ENCODE assay signal across 8 cellular contexts in genomic region chr10:104337527-104337984, GRCh38. TPM values are rescaled to one million over a fixed set of nuclear protein-coding genes. Genes with fewer than 3 reads are reported as not detected.
DNase-seq lines count a peak whose midpoint lies in the region; ATAC-seq and TF ChIP-seq lines count a peak whose summit lies in the region.

No MANE protein-coding gene starts in this region.

- no peaks in the 10 kb centered on the region for H3K9me3 ChIP-seq in left ventricle myocardium inferior (replicated peaks)
- no peaks in the 10 kb centered on the region for H3K9me3 ChIP-seq in sigmoid colon

- H3K9me3 Mint-ChIP-seq in IgD-negative memory B cell, result no peaks in the 10 kb centered on the region
- H3K9me3 Mint-ChIP-seq in activated T-helper 1 cell treated with anti-CD3 and anti-CD28 coated beads, Interleukin-12 subunit alpha, Interleukin-12 subunit beta, Interleukin-2, Interleukin-4 antibody, amounts not matched to agents 30 ng/mL and 10 ng/mL and 1 ng/mL, durations not matched to agents 14 hours and 24 hours and 36 hours, result no peaks in the 10 kb centered on the region

- peak; percentile 39 for ATAC-seq in GM21619 (IDR thresholded peaks at IDR 0.05; ENCODE audit: unreplicated experiment)

- peaks cover 86% of the 10 kb centered on the region for H3K4me1 ChIP-seq in left ventricle myocardium inferior
- H3K4me1 ChIP-seq in sigmoid colon, result peaks cover 0 to 64% (median 57%) of the 10 kb centered on the region in 4 donors

- H3K36me3 ChIP-seq in left ventricle myocardium inferior, result no peaks in the 10 kb centered on the region
- no peaks in the 10 kb centered on the region for H3K36me3 ChIP-seq in sigmoid colon

- peak overlapping the region; percentile 97 for H3K4me3 ChIP-seq in left ventricle myocardium inferior
- peak overlapping the region; percentile 74 to 98 (median 92) for H3K4me3 ChIP-seq in sigmoid colon

- WGBS in sigmoid colon, 2 donors, result 1% methylated on average over 22 of the region's 22 CpGs

- H3K27ac ChIP-seq in left ventricle myocardium inferior (replicated peaks), result peak overlapping the region; percentile 99
- H3K27ac ChIP-seq in sigmoid colon, result peak overlapping the region; percentile 97 to 99 (median 98)

- DNase-seq in GM10266 (ENCODE audit: extremely low spot score) (peak; percentile 50), left ventricle myocardium inferior (no peak), sigmoid colon (no peak), NCI-H2107 treated with DMSO at 0.1 percent for 48 hours (lab: John Stamatoyannopoulos, UW; ENCODE audit: unreplicated experiment) (no peak), NCI-H2029 treated with DMSO at 0.1 percent for 48 hours (lab: John Stamatoyannopoulos, UW) (no peak)
- DNase-seq in activated T-helper 1 cell treated with anti-CD3 and anti-CD28 coated beads, Interleukin-12 subunit alpha, Interleukin-12 subunit beta, Interleukin-2, Interleukin-4 antibody, amounts not matched to agents 30 ng/mL and 10 ng/mL and 1 ng/mL, durations not matched to agents 14 hours and 24 hours and 36 hours (ENCODE audit: low spot score), result no peak

- H3K36me3 Mint-ChIP-seq in IgD-negative memory B cell, result no peaks in the 10 kb centered on the region
- peaks cover 9% of the 10 kb centered on the region for H3K36me3 Mint-ChIP-seq in activated T-helper 1 cell treated with anti-CD3 and anti-CD28 coated beads, Interleukin-12 subunit alpha, Interleukin-12 subunit beta, Interleukin-2, Interleukin-4 antibody, amounts not matched to agents 30 ng/mL and 10 ng/mL and 1 ng/mL, durations not matched to agents 14 hours and 24 hours and 36 hours (ENCODE audit: low read depth)

- TF ChIP-seq POLR2A in sigmoid colon (IDR thresholded peaks at IDR 0.05), result no peak

- H3K27me3 ChIP-seq in left ventricle myocardium inferior (ENCODE audit: low read depth) (no peaks in the 10 kb centered on the region), sigmoid colon (no peaks in the 10 kb centered on the region)

- TF ChIP-seq CTCF in GM10266 (IDR thresholded peaks at IDR 0.05; ENCODE audit: control insufficient read depth, insufficient read depth, low read depth, missing control alignments) (no peak), left ventricle myocardium inferior (IDR thresholded peaks at IDR 0.05; ENCODE audit: borderline replicate concordance) (no peak), sigmoid colon (IDR thresholded peaks at IDR 0.05) (no peak)

- TF ChIP-seq EP300 in sigmoid colon (IDR thresholded peaks at IDR 0.05), result no peak

- H3K27ac Mint-ChIP-seq in IgD-negative memory B cell, result peak overlapping the region; percentile 89 to 97 (median 96)
- peak overlapping the region; percentile 97 for H3K27ac Mint-ChIP-seq in activated T-helper 1 cell treated with anti-CD3 and anti-CD28 coated beads, Interleukin-12 subunit alpha, Interleukin-12 subunit beta, Interleukin-2, Interleukin-4 antibody, amounts not matched to agents 30 ng/mL and 10 ng/mL and 1 ng/mL, durations not matched to agents 14 hours and 24 hours and 36 hours

- H3K4me1 Mint-ChIP-seq in IgD-negative memory B cell, result peaks cover 35 to 38% (median 35%) of the 10 kb centered on the region in 3 donors
- H3K4me1 Mint-ChIP-seq in activated T-helper 1 cell treated with anti-CD3 and anti-CD28 coated beads, Interleukin-12 subunit alpha, Interleukin-12 subunit beta, Interleukin-2, Interleukin-4 antibody, amounts not matched to agents 30 ng/mL and 10 ng/mL and 1 ng/mL, durations not matched to agents 14 hours and 24 hours and 36 hours (ENCODE audit: low read depth), result peaks cover 63% of the 10 kb centered on the region

- intact Hi-C loops in activated T-helper 1 cell treated with anti-CD3 and anti-CD28 coated beads, Interleukin-12 subunit alpha, Interleukin-12 subunit beta, Interleukin-2, Interleukin-4 antibody, amounts not matched to agents 30 ng/mL and 10 ng/mL and 1 ng/mL, durations not matched to agents 14 hours and 24 hours and 36 hours (cut with micrococcal nuclease), result loop anchor here (5.0 kb wide), 1 partner anchor 425 kb away; no protein-coding TSS in a partner anchor
- intact Hi-C loops in left ventricle myocardium inferior (cut with micrococcal nuclease), result loop anchor here (5.0 kb wide), 1 partner anchor 35 kb away; no protein-coding TSS in a partner anchor
- intact Hi-C loops in sigmoid colon (cut with DNase I), result loop anchor here (10.0 kb wide), 1 partner anchor 453 kb away; no protein-coding TSS in a partner anchor

- H3K27me3 Mint-ChIP-seq in IgD-negative memory B cell, result peaks cover 1% of the 10 kb centered on the region
- H3K27me3 Mint-ChIP-seq in activated T-helper 1 cell treated with anti-CD3 and anti-CD28 coated beads, Interleukin-12 subunit alpha, Interleukin-12 subunit beta, Interleukin-2, Interleukin-4 antibody, amounts not matched to agents 30 ng/mL and 10 ng/mL and 1 ng/mL, durations not matched to agents 14 hours and 24 hours and 36 hours (ENCODE audit: insufficient read depth), result peaks cover 5% of the 10 kb centered on the region

- peak overlapping the region; percentile 99 to 100 (median 99) for H3K4me3 Mint-ChIP-seq in IgD-negative memory B cell
- H3K4me3 Mint-ChIP-seq in activated T-helper 1 cell treated with anti-CD3 and anti-CD28 coated beads, Interleukin-12 subunit alpha, Interleukin-12 subunit beta, Interleukin-2, Interleukin-4 antibody, amounts not matched to agents 30 ng/mL and 10 ng/mL and 1 ng/mL, durations not matched to agents 14 hours and 24 hours and 36 hours, result peak overlapping the region; percentile 100

RNA-seq across cellular contexts. Expression of gene ITPRIP, which starts 0.7 kb away (rescaled TPM):
- 22.8 TPM for polyA plus RNA-seq in IgD-negative memory B cell
- total RNA-seq in activated T-helper 1 cell treated with anti-CD3 and anti-CD28 coated beads, Interleukin-12 subunit alpha, Interleukin-12 subunit beta, Interleukin-2, Interleukin-4 antibody, amounts not matched to agents 30 ng/mL and 10 ng/mL and 1 ng/mL, durations not matched to agents 14 hours and 24 hours and 36 hours, result 17.3 and 18.1 TPM in 2 replicates
- 35.4 TPM for total RNA-seq in left ventricle myocardium inferior
- total RNA-seq in sigmoid colon, result 10 to 100 TPM; 11.4 to 22.4 (median 15.3) TPM
- polyA plus RNA-seq in sigmoid colon, result 1 to 10 TPM; 1.2 to 8.6 (median 1.6) TPM

RNA-seq across cellular contexts. Expression of gene CFAP58, which starts 16.1 kb away (rescaled TPM):
- polyA plus RNA-seq in IgD-negative memory B cell (not detected), sigmoid colon (under 1 TPM in 1 of 3 donors, not detected in 2; 0.09 TPM)
- total RNA-seq in activated T-helper 1 cell treated with anti-CD3 and anti-CD28 coated beads, Interleukin-12 subunit alpha, Interleukin-12 subunit beta, Interleukin-2, Interleukin-4 antibody, amounts not matched to agents 30 ng/mL and 10 ng/mL and 1 ng/mL, durations not matched to agents 14 hours and 24 hours and 36 hours, result 0.08 and 0.24 TPM in 2 replicates
- total RNA-seq in left ventricle myocardium inferior (3.5 TPM), sigmoid colon (1 to 10 TPM in 1 of 4 donors, under 1 TPM in 3; 0.36 to 1.1 (median 0.61) TPM)
